1 cellular context compared by ENCODE assay signal in the genomic region with DNA sequence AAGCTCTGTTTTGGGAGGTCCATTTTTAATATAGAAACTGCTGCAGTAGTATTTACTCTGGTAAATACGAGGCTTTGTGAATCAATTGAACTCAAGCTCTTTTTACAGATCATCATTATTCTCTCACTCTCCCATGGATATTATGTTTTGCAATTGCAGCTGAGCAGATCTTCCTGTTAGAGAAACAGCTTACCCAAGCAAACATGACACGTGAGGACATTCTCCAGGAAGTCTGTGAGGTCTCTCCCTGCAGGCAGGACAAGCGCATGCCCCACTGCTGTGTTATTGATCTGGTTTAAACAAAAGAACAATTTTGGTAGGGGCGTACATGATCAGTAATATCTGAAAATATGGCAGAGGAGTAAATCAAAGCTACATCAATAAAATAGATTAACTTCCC.
TF ChIP-seq lines count a peak whose summit lies in the region.

No MANE protein-coding gene starts in this region.

TF ChIP-seq in HepG2, 621 proteins besides CTCF, POLR2A, EP300 and RAD21 (continued from another document):
- TF ChIP-seq, protein P1, sequence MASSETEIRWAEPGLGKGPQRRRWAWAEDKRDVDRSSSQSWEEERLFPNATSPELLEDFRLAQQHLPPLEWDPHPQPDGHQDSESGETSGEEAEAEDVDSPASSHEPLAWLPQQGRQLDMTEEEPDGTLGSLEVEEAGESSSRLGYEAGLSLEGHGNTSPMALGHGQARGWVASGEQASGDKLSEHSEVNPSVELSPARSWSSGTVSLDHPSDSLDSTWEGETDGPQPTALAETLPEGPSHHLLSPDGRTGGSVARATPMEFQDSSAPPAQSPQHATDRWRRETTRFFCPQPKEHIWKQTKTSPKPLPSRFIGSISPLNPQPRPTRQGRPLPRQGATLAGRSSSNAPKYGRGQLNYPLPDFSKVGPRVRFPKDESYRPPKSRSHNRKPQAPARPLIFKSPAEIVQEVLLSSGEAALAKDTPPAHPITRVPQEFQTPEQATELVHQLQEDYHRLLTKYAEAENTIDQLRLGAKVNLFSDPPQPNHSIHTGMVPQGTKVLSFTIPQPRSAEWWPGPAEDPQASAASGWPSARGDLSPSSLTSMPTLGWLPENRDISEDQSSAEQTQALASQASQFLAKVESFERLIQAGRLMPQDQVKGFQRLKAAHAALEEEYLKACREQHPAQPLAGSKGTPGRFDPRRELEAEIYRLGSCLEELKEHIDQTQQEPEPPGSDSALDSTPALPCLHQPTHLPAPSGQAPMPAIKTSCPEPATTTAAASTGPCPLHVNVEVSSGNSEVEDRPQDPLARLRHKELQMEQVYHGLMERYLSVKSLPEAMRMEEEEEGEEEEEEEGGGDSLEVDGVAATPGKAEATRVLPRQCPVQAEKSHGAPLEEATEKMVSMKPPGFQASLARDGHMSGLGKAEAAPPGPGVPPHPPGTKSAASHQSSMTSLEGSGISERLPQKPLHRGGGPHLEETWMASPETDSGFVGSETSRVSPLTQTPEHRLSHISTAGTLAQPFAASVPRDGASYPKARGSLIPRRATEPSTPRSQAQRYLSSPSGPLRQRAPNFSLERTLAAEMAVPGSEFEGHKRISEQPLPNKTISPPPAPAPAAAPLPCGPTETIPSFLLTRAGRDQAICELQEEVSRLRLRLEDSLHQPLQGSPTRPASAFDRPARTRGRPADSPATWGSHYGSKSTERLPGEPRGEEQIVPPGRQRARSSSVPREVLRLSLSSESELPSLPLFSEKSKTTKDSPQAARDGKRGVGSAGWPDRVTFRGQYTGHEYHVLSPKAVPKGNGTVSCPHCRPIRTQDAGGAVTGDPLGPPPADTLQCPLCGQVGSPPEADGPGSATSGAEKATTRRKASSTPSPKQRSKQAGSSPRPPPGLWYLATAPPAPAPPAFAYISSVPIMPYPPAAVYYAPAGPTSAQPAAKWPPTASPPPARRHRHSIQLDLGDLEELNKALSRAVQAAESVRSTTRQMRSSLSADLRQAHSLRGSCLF (CRISPR knock-in tag; IDR thresholded peaks at IDR 0.05; ENCODE audit: borderline replicate concordance): no peak
- TF ChIP-seq, protein P2, sequence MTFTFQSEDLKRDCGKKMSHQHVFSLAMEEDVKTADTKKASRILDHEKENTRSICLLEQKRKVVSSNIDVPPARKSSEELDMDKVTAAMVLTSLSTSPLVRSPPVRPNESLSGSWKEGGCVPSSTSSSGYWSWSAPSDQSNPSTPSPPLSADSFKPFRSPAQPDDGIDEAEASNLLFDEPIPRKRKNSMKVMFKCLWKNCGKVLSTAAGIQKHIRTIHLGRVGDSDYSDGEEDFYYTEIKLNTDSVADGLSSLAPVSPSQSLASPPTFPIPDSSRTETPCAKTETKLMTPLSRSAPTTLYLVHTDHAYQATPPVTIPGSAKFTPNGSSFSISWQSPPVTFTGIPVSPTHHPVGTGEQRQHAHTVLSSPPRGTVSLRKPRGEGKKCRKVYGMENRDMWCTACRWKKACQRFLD (CRISPR knock-in tag; IDR thresholded peaks at IDR 0.05; ENCODE audit: borderline replicate concordance): no peak
- TF ChIP-seq, protein P3, sequence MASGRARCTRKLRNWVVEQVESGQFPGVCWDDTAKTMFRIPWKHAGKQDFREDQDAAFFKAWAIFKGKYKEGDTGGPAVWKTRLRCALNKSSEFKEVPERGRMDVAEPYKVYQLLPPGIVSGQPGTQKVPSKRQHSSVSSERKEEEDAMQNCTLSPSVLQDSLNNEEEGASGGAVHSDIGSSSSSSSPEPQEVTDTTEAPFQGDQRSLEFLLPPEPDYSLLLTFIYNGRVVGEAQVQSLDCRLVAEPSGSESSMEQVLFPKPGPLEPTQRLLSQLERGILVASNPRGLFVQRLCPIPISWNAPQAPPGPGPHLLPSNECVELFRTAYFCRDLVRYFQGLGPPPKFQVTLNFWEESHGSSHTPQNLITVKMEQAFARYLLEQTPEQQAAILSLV (CRISPR knock-in tag; IDR thresholded peaks at IDR 0.05; ENCODE audit: borderline replicate concordance): no peak
- no peak for TF ChIP-seq RXRA (CRISPR knock-in tag; IDR thresholded peaks at IDR 0.05)
- no peak for TF ChIP-seq SALL1 (CRISPR knock-in tag; IDR thresholded peaks at IDR 0.05)
- no peak for TF ChIP-seq NFE2L2 (IDR thresholded peaks at IDR 0.05; ENCODE audit: low read length)
- TF ChIP-seq SMARCE1 (IDR thresholded peaks at IDR 0.05; ENCODE audit: borderline replicate concordance): no peak
- no peak for TF ChIP-seq SAFB2 (CRISPR knock-in tag; IDR thresholded peaks at IDR 0.05; ENCODE audit: borderline replicate concordance, low read depth)
- TF ChIP-seq, protein P4, sequence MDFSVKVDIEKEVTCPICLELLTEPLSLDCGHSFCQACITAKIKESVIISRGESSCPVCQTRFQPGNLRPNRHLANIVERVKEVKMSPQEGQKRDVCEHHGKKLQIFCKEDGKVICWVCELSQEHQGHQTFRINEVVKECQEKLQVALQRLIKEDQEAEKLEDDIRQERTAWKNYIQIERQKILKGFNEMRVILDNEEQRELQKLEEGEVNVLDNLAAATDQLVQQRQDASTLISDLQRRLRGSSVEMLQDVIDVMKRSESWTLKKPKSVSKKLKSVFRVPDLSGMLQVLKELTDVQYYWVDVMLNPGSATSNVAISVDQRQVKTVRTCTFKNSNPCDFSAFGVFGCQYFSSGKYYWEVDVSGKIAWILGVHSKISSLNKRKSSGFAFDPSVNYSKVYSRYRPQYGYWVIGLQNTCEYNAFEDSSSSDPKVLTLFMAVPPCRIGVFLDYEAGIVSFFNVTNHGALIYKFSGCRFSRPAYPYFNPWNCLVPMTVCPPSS (IDR thresholded peaks at IDR 0.05): no peak
- no peak for TF ChIP-seq ZFP41 (CRISPR knock-in tag; IDR thresholded peaks at IDR 0.05; ENCODE audit: borderline replicate concordance)
- no peak for TF ChIP-seq ZNF589 (CRISPR knock-in tag; conservative IDR thresholded peaks at IDR 0.05)
- TF ChIP-seq KLF9 (CRISPR knock-in tag; IDR thresholded peaks at IDR 0.05; ENCODE audit: low read depth): no peak
- TF ChIP-seq ZNF720 (CRISPR knock-in tag; IDR thresholded peaks at IDR 0.05): no peak
TF ChIP-seq in HepG2: peak in this region for 0.
